14 cellular contexts compared by ENCODE assay signal in the genomic region with DNA sequence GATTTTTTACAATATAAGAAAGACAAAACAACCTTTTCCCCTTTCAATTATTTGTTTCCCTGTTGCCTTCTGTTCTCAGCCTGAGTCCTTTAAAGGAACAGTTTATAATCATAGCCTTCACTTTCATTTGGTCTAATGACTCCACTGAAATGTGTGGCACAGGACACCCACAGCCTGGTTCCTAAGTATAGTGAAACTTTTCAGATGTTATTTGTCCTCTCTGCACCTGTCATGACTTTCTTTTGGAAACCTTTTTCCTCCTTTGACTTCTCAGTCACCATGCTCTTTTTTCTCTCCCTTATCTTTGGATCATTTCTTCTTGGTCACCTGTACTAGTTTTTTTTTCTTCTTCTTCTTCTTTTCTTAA.
"Had no signal": no experiment of that assay in that cellular context is flagged by ENCODE, and none has a peak within 500 bp of the region (broad histone marks: within the 10 kb centered on the region; RNA-seq: fewer than 3 reads in every experiment).

No MANE protein-coding gene starts in this region.

- ATAC-seq: activated CD4-positive, CD25-positive, alpha-beta regulatory T cell treated with anti-CD3 and anti-CD28 coated beads, Interleukin-2, amount 50 U/mL, for 24 hours; gastrocnemius medialis; heart left ventricle; right cardiac atrium had no signal

- H3K27me3 ChIP-seq: gastrocnemius medialis, heart left ventricle, tibial nerve, vagina had no signal

- H3K9me3 ChIP-seq: gastrocnemius medialis, heart left ventricle, prostate gland, tibial nerve, vagina had no signal

- H3K4me2 ChIP-seq: smooth muscle cell had no signal

- H3K4me3 ChIP-seq: gastrocnemius medialis, heart left ventricle, prostate gland, smooth muscle cell, tibial nerve, vagina had no signal

- H3K36me3 ChIP-seq: gastrocnemius medialis, heart left ventricle, prostate gland, vagina had no signal

- H3K27ac ChIP-seq: gastrocnemius medialis, prostate gland, tibial nerve, vagina had no signal

- DNase-seq: activated naive CD4-positive, alpha-beta T cell; erythroblast; gastrocnemius medialis; heart left ventricle; right cardiac atrium; stimulated activated CD4-positive, alpha-beta T cell treated with anti-CD3 and anti-CD28 coated beads, Interleukin-4, amount 100 ng/mL, for 4 hours; stimulated activated CD8-positive, alpha-beta memory T cell treated with anti-CD3 and anti-CD28 coated beads, Interleukin-4, amount 100 ng/mL, for 48 hours; stimulated activated naive CD4-positive, alpha-beta T cell treated with Interleukin-2 at 50 U/mL for 16 hours; substantia nigra had no signal

- H3K4me1 ChIP-seq: gastrocnemius medialis, prostate gland, tibial nerve, vagina had no signal
